9 cellular contexts compared by ENCODE assay signal in the genomic region with DNA sequence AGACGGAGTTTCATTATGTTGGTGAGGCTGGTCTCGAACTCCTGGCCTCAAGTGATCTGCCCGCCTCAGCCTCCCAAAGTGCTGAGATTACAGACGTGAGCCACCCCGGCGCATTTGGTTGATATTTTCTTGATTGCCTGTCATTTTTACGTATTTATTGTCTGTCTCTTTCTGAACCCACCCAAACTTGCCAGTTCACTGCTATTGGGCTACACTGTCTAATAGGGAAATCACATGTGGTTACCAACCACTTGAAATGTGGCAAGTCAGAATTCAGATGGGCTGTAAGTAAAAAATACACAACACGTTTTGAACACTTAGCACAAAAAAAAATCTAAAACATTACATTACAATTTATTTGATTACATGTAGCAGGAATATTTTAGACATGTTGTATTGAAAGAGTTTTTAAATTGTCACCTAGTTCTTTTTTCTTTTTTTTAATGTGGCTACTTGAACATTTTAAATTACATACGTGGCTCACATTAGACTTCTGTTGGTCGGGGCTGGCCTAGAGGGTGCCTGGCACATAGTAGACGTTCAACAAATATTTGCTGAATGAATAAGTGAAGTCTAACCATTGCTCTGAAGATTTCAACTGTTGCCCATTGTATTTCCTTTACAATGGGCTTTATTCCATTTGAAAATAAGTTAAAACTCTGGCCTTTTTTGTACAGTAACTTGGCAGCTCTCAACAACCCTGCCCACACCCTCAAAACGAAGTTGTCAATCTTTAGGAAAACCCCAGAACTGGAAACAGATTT. TPM values are rescaled to one million over a fixed set of nuclear protein-coding genes. Genes with fewer than 3 reads are reported as not detected.
A peak's percentile ranks its signal among the peaks of the same experiment; 100 is the strongest.
DNase-seq lines count a peak whose midpoint lies in the region; ATAC-seq and TF ChIP-seq lines count a peak whose summit lies in the region.
"Had no signal": no experiment of that assay in that cellular context is flagged by ENCODE, and none has a peak within 500 bp of the region (broad histone marks: within the 10 kb centered on the region; RNA-seq: fewer than 3 reads in every experiment).

No MANE protein-coding gene starts in this region.

- ATAC-seq in gastroesophageal sphincter: no peak

- H3K27ac ChIP-seq in HEK293 (ENCODE audit: extremely low read depth, low read depth, low read length): no peak overlapping the region
- peak overlapping the region; percentile 94 to 99 (median 97) for H3K27ac ChIP-seq in gastroesophageal sphincter
- H3K27ac ChIP-seq in smooth muscle cell (ENCODE audit: low read depth): peak overlapping the region; percentile 91
- H3K27ac ChIP-seq in SJCRH30: no peak overlapping the region

- DNase-seq in activated T-helper 1 cell treated with anti-CD3 and anti-CD28 coated beads, Interleukin-12 subunit alpha, Interleukin-12 subunit beta, Interleukin-2, Interleukin-4 antibody, amounts not matched to agents 30 ng/mL and 10 ng/mL and 1 ng/mL, durations not matched to agents 14 hours and 24 hours and 36 hours (ENCODE audit: low spot score): no peak
- DNase-seq in smooth muscle cell (lab: John Stamatoyannopoulos, UW; ENCODE audit: unreplicated experiment) (no peak), hippocampal formation (lab: John Stamatoyannopoulos, UW) (no peak), NCI-H1436 treated with DMSO at 0.1 percent for 48 hours (lab: John Stamatoyannopoulos, UW) (no peak), SJCRH30 (no peak), NCI-H2196 treated with DMSO at 0.1 percent for 48 hours (lab: John Stamatoyannopoulos, UW; ENCODE audit: unreplicated experiment) (no peak)
- DNase-seq: activated CD4-positive, alpha-beta T cell treated with anti-CD3 and anti-CD28 coated beads for 48 hours had no signal

- H3K4me3 Mint-ChIP-seq in activated T-helper 1 cell treated with anti-CD3 and anti-CD28 coated beads, Interleukin-12 subunit alpha, Interleukin-12 subunit beta, Interleukin-2, Interleukin-4 antibody, amounts not matched to agents 30 ng/mL and 10 ng/mL and 1 ng/mL, durations not matched to agents 14 hours and 24 hours and 36 hours: peak overlapping the region; percentile 87

- peaks cover 46% of the 10 kb centered on the region for H3K4me1 Mint-ChIP-seq in activated T-helper 1 cell treated with anti-CD3 and anti-CD28 coated beads, Interleukin-12 subunit alpha, Interleukin-12 subunit beta, Interleukin-2, Interleukin-4 antibody, amounts not matched to agents 30 ng/mL and 10 ng/mL and 1 ng/mL, durations not matched to agents 14 hours and 24 hours and 36 hours (ENCODE audit: low read depth)

- H3K36me3 ChIP-seq in HEK293 (ENCODE audit: control insufficient read depth in 2 of 2, insufficient read depth in 1 of 2, low read length in 2 of 2): no peaks in the 10 kb centered on the region; a peak in 1 of 3 replicates
- peaks cover 0 to 3% of the 10 kb centered on the region in 2 donors for H3K36me3 ChIP-seq in gastroesophageal sphincter
- no peaks in the 10 kb centered on the region for H3K36me3 ChIP-seq in smooth muscle cell (ENCODE audit: low read depth)
- no peaks in the 10 kb centered on the region for H3K36me3 ChIP-seq in SJCRH30

- no peaks in the 10 kb centered on the region for H3K9me3 Mint-ChIP-seq in activated T-helper 1 cell treated with anti-CD3 and anti-CD28 coated beads, Interleukin-12 subunit alpha, Interleukin-12 subunit beta, Interleukin-2, Interleukin-4 antibody, amounts not matched to agents 30 ng/mL and 10 ng/mL and 1 ng/mL, durations not matched to agents 14 hours and 24 hours and 36 hours

- H3K4me1 ChIP-seq in HEK293 (ENCODE audit: control insufficient read depth, insufficient read depth, low read length): 0 out of 2 replicates have a peak, but pooled peaks cover 3% of the 10 kb centered on the region
- peaks cover 0 to 73% (median 4%) of the 10 kb centered on the region in 3 donors for H3K4me1 ChIP-seq in gastroesophageal sphincter
- H3K4me1 ChIP-seq in smooth muscle cell (ENCODE audit: low read depth): peaks cover 26% of the 10 kb centered on the region
- peaks cover 2% of the 10 kb centered on the region; the same call in 1 of the 2 replicates for H3K4me1 ChIP-seq in SJCRH30

- H3K9me3 ChIP-seq in HEK293 (ENCODE audit: control insufficient read depth, insufficient read depth, low read depth, low read length): no peaks in the 10 kb centered on the region
- H3K9me3 ChIP-seq in gastroesophageal sphincter: no peaks in the 10 kb centered on the region
- no peaks in the 10 kb centered on the region for H3K9me3 ChIP-seq in smooth muscle cell (replicated peaks; ENCODE audit: low read depth)
- no peaks in the 10 kb centered on the region for H3K9me3 ChIP-seq in SJCRH30 (replicated peaks)

- peak overlapping the region; percentile 5 for H2AFZ ChIP-seq in smooth muscle cell (ENCODE audit: low read depth)

- peaks cover 12% of the 10 kb centered on the region for H3F3A ChIP-seq in smooth muscle cell (ENCODE audit: low read depth)

- peak overlapping the region; percentile 92 for H3K27ac Mint-ChIP-seq in activated T-helper 1 cell treated with anti-CD3 and anti-CD28 coated beads, Interleukin-12 subunit alpha, Interleukin-12 subunit beta, Interleukin-2, Interleukin-4 antibody, amounts not matched to agents 30 ng/mL and 10 ng/mL and 1 ng/mL, durations not matched to agents 14 hours and 24 hours and 36 hours

- 23 to 55% methylated on average over 5 to 11 of the region's 12 CpGs for WGBS in gastroesophageal sphincter (ENCODE audit: low coverage in 1 of 2), 2 donors
- WGBS in smooth muscle cell (ENCODE audit: low lambda C conversion rate): 72% methylated on average over 12 of the region's 12 CpGs

- peak overlapping the region; percentile 97 for H3K9ac ChIP-seq in smooth muscle cell (ENCODE audit: low read depth)

- POLR2A ChIA-PET in HEK293 (lab: Yijun Ruan, JAX): interaction anchor here (0.5 kb wide), 1 partner anchor 318 kb away, joined by 3 read pairs; no protein-coding TSS in a partner anchor

- no peaks in the 10 kb centered on the region for H3K27me3 Mint-ChIP-seq in activated T-helper 1 cell treated with anti-CD3 and anti-CD28 coated beads, Interleukin-12 subunit alpha, Interleukin-12 subunit beta, Interleukin-2, Interleukin-4 antibody, amounts not matched to agents 30 ng/mL and 10 ng/mL and 1 ng/mL, durations not matched to agents 14 hours and 24 hours and 36 hours (ENCODE audit: insufficient read depth)

- no peak for TF ChIP-seq CTCF in HEK293 (tag by site-specific recombination; IDR thresholded peaks at IDR 0.05)
- TF ChIP-seq CTCF in gastroesophageal sphincter (IDR thresholded peaks at IDR 0.05): no peak
- no peak for TF ChIP-seq CTCF in smooth muscle cell (IDR thresholded peaks at IDR 0.05; ENCODE audit: borderline replicate concordance, insufficient read depth, poor library complexity, severe bottlenecking)

- H3K4me2 ChIP-seq in smooth muscle cell: peak overlapping the region; percentile 95

- no peak for TF ChIP-seq POLR2A in gastroesophageal sphincter (IDR thresholded peaks at IDR 0.05)

- H3K4me3 ChIP-seq in HEK293 (ENCODE audit: low read depth, low read length) (no peak overlapping the region), gastroesophageal sphincter (peak overlapping the region in 1 of 2 donors; percentile 85), smooth muscle cell (peak overlapping the region; percentile 91), SJCRH30 (no peak overlapping the region)

- CTCF ChIA-PET in HEK293 (lab: Yijun Ruan, JAX): interaction anchor here (0.6 to 1.2 kb wide), 8 partner anchors 10 to 939 kb away, joined by 3 to 10 read pairs (median 3); no protein-coding TSS in a partner anchor

- TF ChIP-seq EP300 in gastroesophageal sphincter (IDR thresholded peaks at IDR 0.05): no peak

- peaks cover 19% of the 10 kb centered on the region for H3K36me3 Mint-ChIP-seq in activated T-helper 1 cell treated with anti-CD3 and anti-CD28 coated beads, Interleukin-12 subunit alpha, Interleukin-12 subunit beta, Interleukin-2, Interleukin-4 antibody, amounts not matched to agents 30 ng/mL and 10 ng/mL and 1 ng/mL, durations not matched to agents 14 hours and 24 hours and 36 hours (ENCODE audit: low read depth)

- no peaks in the 10 kb centered on the region for H3K27me3 ChIP-seq in gastroesophageal sphincter
- no peaks in the 10 kb centered on the region for H3K27me3 ChIP-seq in smooth muscle cell (ENCODE audit: low read depth)
- H3K27me3 ChIP-seq in SJCRH30: no peaks in the 10 kb centered on the region

- intact Hi-C loops in activated T-helper 1 cell treated with anti-CD3 and anti-CD28 coated beads, Interleukin-12 subunit alpha, Interleukin-12 subunit beta, Interleukin-2, Interleukin-4 antibody, amounts not matched to agents 30 ng/mL and 10 ng/mL and 1 ng/mL, durations not matched to agents 14 hours and 24 hours and 36 hours (cut with micrococcal nuclease): loop anchor here (1.0 to 5.0 kb wide), 3 partner anchors 14 to 92 kb away; a partner anchor contains a TSS

- H3K79me2 ChIP-seq in smooth muscle cell (ENCODE audit: low read depth): peaks cover 60% of the 10 kb centered on the region

- H4K20me1 ChIP-seq in smooth muscle cell (ENCODE audit: low read depth): peaks cover 4% of the 10 kb centered on the region

TF ChIP-seq in HEK293, 187 proteins besides CTCF, POLR2A, EP300 and RAD21:
- TF ChIP-seq OVOL3 (tag by site-specific recombination; IDR thresholded peaks at IDR 0.05) (no peak), ZNF664 (tag by site-specific recombination; IDR thresholded peaks at IDR 0.05) (peak; percentile 60; the same call in 1 of the 2 replicates), KLF9 (tag by site-specific recombination; IDR thresholded peaks at IDR 0.05; ENCODE audit: low read depth) (no peak)
TF ChIP-seq in HEK293: peak in this region for 1.

RNA-seq across cellular contexts. Expression of a gene that starts 1.9 kb away (rescaled TPM):
- total RNA-seq in activated T-helper 1 cell treated with anti-CD3 and anti-CD28 coated beads, Interleukin-12 subunit alpha, Interleukin-12 subunit beta, Interleukin-2, Interleukin-4 antibody, amounts not matched to agents 30 ng/mL and 10 ng/mL and 1 ng/mL, durations not matched to agents 14 hours and 24 hours and 36 hours: 122 and 127 TPM in 2 replicates
- total RNA-seq in gastroesophageal sphincter: 10 to 100 TPM; 73.0 to 85.9 (median 81.5) TPM
- total RNA-seq in smooth muscle cell: 71.5 and 78.2 TPM in 2 replicates
- polyA plus RNA-seq in smooth muscle cell: 43.9 and 48.1 TPM in 2 replicates
- total RNA-seq in SJCRH30 (2014; rRNA removed; shearing (Covaris generic)): 102 and 104 TPM in 2 replicates

RNA-seq across cellular contexts. Expression of a gene that starts 42.6 kb away (rescaled TPM):
- total RNA-seq in activated T-helper 1 cell treated with anti-CD3 and anti-CD28 coated beads, Interleukin-12 subunit alpha, Interleukin-12 subunit beta, Interleukin-2, Interleukin-4 antibody, amounts not matched to agents 30 ng/mL and 10 ng/mL and 1 ng/mL, durations not matched to agents 14 hours and 24 hours and 36 hours: 73.8 and 87.0 TPM in 2 replicates
- total RNA-seq in gastroesophageal sphincter: 10 to 100 TPM in 2 of 4 donors, 1 to 10 TPM in 2; 7.3 to 13.5 (median 9.0) TPM
- total RNA-seq in smooth muscle cell: 15.2 and 27.1 TPM in 2 replicates
- 16.4 and 17.4 TPM in 2 replicates for polyA plus RNA-seq in smooth muscle cell
- 64.9 and 70.8 TPM in 2 replicates for total RNA-seq in SJCRH30 (2014; rRNA removed; shearing (Covaris generic))

RNA-seq across cellular contexts. Expression of a gene that starts 44.7 kb away (rescaled TPM):
- total RNA-seq in activated T-helper 1 cell treated with anti-CD3 and anti-CD28 coated beads, Interleukin-12 subunit alpha, Interleukin-12 subunit beta, Interleukin-2, Interleukin-4 antibody, amounts not matched to agents 30 ng/mL and 10 ng/mL and 1 ng/mL, durations not matched to agents 14 hours and 24 hours and 36 hours: 15.1 and 16.0 TPM in 2 replicates
- total RNA-seq in gastroesophageal sphincter: 10 to 100 TPM; 14.7 to 24.6 (median 17.6) TPM
- 2.3 and 5.6 TPM in 2 replicates for total RNA-seq in smooth muscle cell
- polyA plus RNA-seq in smooth muscle cell: 2.3 and 3.0 TPM in 2 replicates
- 18.0 and 24.3 TPM in 2 replicates for total RNA-seq in SJCRH30 (2014; rRNA removed; shearing (Covaris generic))

Comparison
In these comparisons a context has a peak if more than half of its experiments do, and no peak if none do; other contexts are left out.
1. H3K27ac ChIP-seq: peak in gastroesophageal sphincter (4 of 4) and smooth muscle cell (single experiment); none in HEK293 (single experiment) and SJCRH30 (single experiment).